ENCODE assay signal across 27 cellular contexts in genomic region chr12:88037770-88038169, GRCh38. TPM values are rescaled to one million over a fixed set of nuclear protein-coding genes. Genes with fewer than 3 reads are reported as not detected.
A peak's percentile ranks its signal among the peaks of the same experiment; 100 is the strongest.
DNase-seq lines count a peak whose midpoint lies in the region; ATAC-seq, FAIRE-seq and TF ChIP-seq lines count a peak whose summit lies in the region.
"Had no signal": no experiment of that assay in that cellular context is flagged by ENCODE, and none has a peak within 500 bp of the region (broad histone marks: within the 10 kb centered on the region; RNA-seq: fewer than 3 reads in every experiment).

No MANE protein-coding gene starts in this region.

- H3K9me3 ChIP-seq in HepG2 (ENCODE audit: low read length) (no peaks in the 10 kb centered on the region), right lobe of liver (no peaks in the 10 kb centered on the region), K562 (replicated peaks; ENCODE audit: control insufficient read depth, insufficient read depth, low read depth, low read length) (no peaks in the 10 kb centered on the region), left lung (no peaks in the 10 kb centered on the region)
- H3K9me3 ChIP-seq: adrenal gland, colonic mucosa, upper lobe of left lung had no signal

- DNase-seq in HepG2 (ENCODE audit: low spot score) = no peak
- no peak for DNase-seq in right lobe of liver
- DNase-seq in NB4 (ENCODE audit: low read depth) = no peak
- no peak for DNase-seq in K562 (ENCODE audit: extremely low read depth in 1 of 4, low spot score in 3 of 4)
- DNase-seq in left lung = no peak
- no peak for DNase-seq in AG08395 (ENCODE audit: low spot score)
- DNase-seq in GM20000 (ENCODE audit: low spot score) = no peak
- no peak for DNase-seq in central memory CD4-positive, alpha-beta T cell
- DNase-seq: activated CD4-positive, alpha-beta T cell treated with anti-CD3 and anti-CD28 coated beads, Interleukin-2, amount 10 ng/mL, durations not matched to agents 7 days and 5 days; activated effector memory CD4-positive, alpha-beta T cell treated with Interleukin-2 at 50 U/mL for 16 hours; adrenal gland; brain microvascular endothelial cell; CD4-positive, alpha-beta T cell; colonic mucosa; glutamatergic neuron; left colon; NCI-H187; NCI-H2227 treated with DMSO at 0.1 percent for 48 hours; NCI-H748 treated with DMSO at 0.1 percent for 48 hours; posterior cingulate gyrus; stimulated activated CD8-positive, alpha-beta memory T cell treated with anti-CD3 and anti-CD28 coated beads, Interleukin-4, amount 100 ng/mL, for 48 hours; upper lobe of left lung had no signal

- in situ Hi-C loops in HepG2 (cut with HindIII; ENCODE audit: extremely low pct_ligation_motif_present, low pct_unique_long_range_greater_than_20kb) (no loop called here), K562 (cut with MboI) (no loop called here)

- H3K79me2 ChIP-seq in HepG2 (ENCODE audit: insufficient read depth, low read length) (peaks cover 29% of the 10 kb centered on the region), K562 (ENCODE audit: control insufficient read depth, insufficient read depth, low read length) (peaks cover 74% of the 10 kb centered on the region)

- TF ChIP-seq CTCF in HepG2 (CRISPR knock-in tag; IDR thresholded peaks at IDR 0.05) = no peak
- TF ChIP-seq CTCF in right lobe of liver (IDR thresholded peaks at IDR 0.05) = no peak
- no peak for TF ChIP-seq CTCF in NB4 (IDR thresholded peaks at IDR 0.05; ENCODE audit: low read depth, low read length)
- no peak for TF ChIP-seq CTCF in K562 (IDR thresholded peaks at IDR 0.05 in 2 of 3, conservative IDR thresholded peaks at IDR 0.05 in 1 of 3; ENCODE audit: insufficient read depth in 2 of 3, low read depth in 1 of 3, low read length in 3 of 3)
- TF ChIP-seq CTCF in left lung (IDR thresholded peaks at IDR 0.05) = no peak
- no peak for TF ChIP-seq CTCF in GM20000 (IDR thresholded peaks at IDR 0.05; ENCODE audit: extremely low read depth, missing control alignments)

- ATAC-seq in HepG2 (no peak), right lobe of liver (no peak), K562 (no peak), left lung (no peak)
- ATAC-seq: left colon, sciatic nerve had no signal

- TF ChIP-seq POLR2A in HepG2 (IDR thresholded peaks at IDR 0.05; ENCODE audit: insufficient read depth in 1 of 2, low read depth in 2 of 2, low read length in 2 of 2) = no peak
- no peak for TF ChIP-seq POLR2A in right lobe of liver (IDR thresholded peaks at IDR 0.05)
- TF ChIP-seq POLR2A in NB4 (IDR thresholded peaks at IDR 0.05; ENCODE audit: extremely low read depth, insufficient read length) = no peak
- TF ChIP-seq POLR2A in K562 (conservative IDR thresholded peaks at IDR 0.05) = no peak

- H3K4me3 ChIP-seq in HepG2 (replicated peaks in 1 of 3; ENCODE audit: insufficient read depth in 1 of 3, low read depth in 2 of 3, low read length in 3 of 3) (no peak overlapping the region; a peak in 1 of 6 replicates), right lobe of liver (no peak overlapping the region), NB4 (ENCODE audit: low read depth, low read length) (peak overlapping the region; percentile 95), K562 (peak overlapping the region; percentile 59; the same call in 1 of the 2 replicates), left lung (no peak overlapping the region)
- H3K4me3 ChIP-seq: adrenal gland, colonic mucosa, upper lobe of left lung had no signal

- H3K27ac ChIP-seq in HepG2 (ENCODE audit: extremely low read length, insufficient read depth, low read length) (no peak overlapping the region), right lobe of liver (no peak overlapping the region), K562 (ENCODE audit: extremely low read depth, low read depth, low read length) (no peak overlapping the region), left lung (no peak overlapping the region)
- H3K27ac ChIP-seq: adrenal gland, brain microvascular endothelial cell, colonic mucosa, upper lobe of left lung, VCaP had no signal

- H2AFZ ChIP-seq in HepG2 (ENCODE audit: low read length) (no peak overlapping the region), K562 (ENCODE audit: low read depth, low read length) (no peak overlapping the region)

- no peaks in the 10 kb centered on the region; a peak in 1 of 5 replicates for H3K27me3 ChIP-seq in HepG2 (ENCODE audit: control insufficient read depth in 1 of 2, insufficient read depth in 2 of 2, low read length in 2 of 2)
- no peaks in the 10 kb centered on the region for H3K27me3 ChIP-seq in right lobe of liver
- H3K27me3 ChIP-seq in K562 (ENCODE audit: control insufficient read depth in 2 of 2, insufficient read depth in 2 of 2, low read length in 2 of 2) = no peaks in the 10 kb centered on the region
- no peaks in the 10 kb centered on the region for H3K27me3 ChIP-seq in left lung
- H3K27me3 ChIP-seq: adrenal gland, brain microvascular endothelial cell, colonic mucosa, upper lobe of left lung had no signal

- H3K4me2 ChIP-seq in HepG2 (ENCODE audit: low read depth, low read length) (peak overlapping the region; percentile 83), K562 (ENCODE audit: insufficient read depth, low read length) (0 out of 2 replicates have a peak overlapping the region, but pooled peaks have one; percentile 82)

- H4K20me1 ChIP-seq in HepG2 (ENCODE audit: insufficient read depth, low read length) = no peaks in the 10 kb centered on the region
- no peaks in the 10 kb centered on the region for H4K20me1 ChIP-seq in K562 (replicated peaks; ENCODE audit: control insufficient read depth, insufficient read depth, low read length)

- no peak for TF ChIP-seq RAD21 in HepG2 (CRISPR knock-in tag; IDR thresholded peaks at IDR 0.05)
- no peak for TF ChIP-seq RAD21 in K562 (CRISPR knock-in tag; conservative IDR thresholded peaks at IDR 0.05 in 1 of 2, IDR thresholded peaks at IDR 0.05 in 1 of 2)

- H3K36me3 ChIP-seq in HepG2 (replicated peaks in 1 of 2; ENCODE audit: control insufficient read depth in 1 of 2, insufficient read depth in 2 of 2, low read length in 2 of 2) = peaks cover 0 to 3% of the 10 kb centered on the region in 2 experiments; a peak in 1 of 5 replicates
- no peaks in the 10 kb centered on the region for H3K36me3 ChIP-seq in right lobe of liver
- peaks cover 58% of the 10 kb centered on the region for H3K36me3 ChIP-seq in K562 (ENCODE audit: control insufficient read depth, insufficient read depth, low read length)
- no peaks in the 10 kb centered on the region for H3K36me3 ChIP-seq in left lung
- H3K36me3 ChIP-seq: adrenal gland, brain microvascular endothelial cell, colonic mucosa, upper lobe of left lung had no signal

- no peak for FAIRE-seq in HepG2 (lab: Jason Lieb, UNC)
- no peak for FAIRE-seq in K562 (lab: Jason Lieb, UNC)

- H3K9me1 ChIP-seq in K562 (ENCODE audit: control insufficient read depth, insufficient read depth, low read length) = no peaks in the 10 kb centered on the region

- WGBS in HepG2 (ENCODE audit: low lambda C conversion rate) = 64% methylated on average over 1 of the region's 1 CpG
- 61% methylated on average over 1 of the region's 1 CpG for WGBS in right lobe of liver (ENCODE audit: insufficient coverage, low coverage, low lambda C conversion rate, missing lambda C conversion rate)
- WGBS in K562 (ENCODE audit: insufficient coverage, low coverage, missing lambda C conversion rate) = 64% methylated on average over 1 of the region's 1 CpG

- CTCF ChIA-PET in HepG2 (lab: Yijun Ruan, JAX; ENCODE audit: low intra/inter-chr PET ratio, low total read pairs) = no interaction called here
- CTCF ChIA-PET in K562 (lab: Yijun Ruan, JAX; ENCODE audit: low intra/inter-chr PET ratio) = no interaction called here

- POLR2A ChIA-PET in HepG2 (lab: Yijun Ruan, JAX) (no interaction called here), K562 (lab: Yijun Ruan, JAX) (interaction anchor here (1.9 kb wide), 1 partner anchor 15 kb away, joined by 6 read pairs; no protein-coding TSS in a partner anchor)

- H3K4me1 ChIP-seq in HepG2 (ENCODE audit: insufficient read depth, low read length) = peaks cover 31% of the 10 kb centered on the region
- H3K4me1 ChIP-seq in right lobe of liver = peaks cover 0 to 19% (median 0%) of the 10 kb centered on the region in 4 donors
- H3K4me1 ChIP-seq in K562 (replicated peaks in 1 of 2; ENCODE audit: control insufficient read depth in 2 of 2, insufficient read depth in 2 of 2, low read length in 2 of 2) = peaks cover 0 to 19% of the 10 kb centered on the region in 2 experiments; a peak in 2 of 5 replicates
- peaks cover 9 to 18% of the 10 kb centered on the region in 2 donors for H3K4me1 ChIP-seq in left lung

- H3K9ac ChIP-seq in HepG2 (ENCODE audit: insufficient read depth, low read depth, low read length) (no peak overlapping the region), K562 (ENCODE audit: insufficient read depth in 1 of 2, low read depth in 2 of 2, low read length in 2 of 2) (no peak overlapping the region)

- TF ChIP-seq EP300 in HepG2 (IDR thresholded peaks at IDR 0.05; ENCODE audit: low read depth in 2 of 2, low read length in 2 of 2) (no peak), HepG2 (CRISPR knock-in tag; IDR thresholded peaks at IDR 0.05; ENCODE audit: borderline replicate concordance) (no peak), K562 (IDR thresholded peaks at IDR 0.05; ENCODE audit: low read length) (no peak)

- BruUV-seq in HepG2 (replicated peaks; lab: Mats Ljungman, UMichigan) (no TSS peak), K562 (replicated peaks; lab: Mats Ljungman, UMichigan) (no TSS peak)

- intact Hi-C loops in HepG2 (cut with micrococcal nuclease; ENCODE audit: unreplicated experiment) (loop anchor here (5.0 kb wide), 1 partner anchor 105 kb away; the partner anchor contains the start of genes CEP290 and TMTC3), right lobe of liver (cut with DNase I) (no loop called here), K562 (cut with micrococcal nuclease) (no loop called here), left lung (cut with DNase I) (no loop called here)

RNA-seq across cellular contexts. Expression of gene C12orf50, which starts 8.6 kb away (rescaled TPM):
- total RNA-seq in HepG2 (2016; rRNA removed; fragmentation: Illumina TruSeq; extraction: Trizol) (not detected in 2 replicates), right lobe of liver (not detected), K562 (2014; rRNA removed) (not detected in 2 replicates), K562 (2014; rRNA removed; fragmentation: Illumina TruSeq; extraction: Trizol) (0.11 TPM in 1 of 2 replicates, not detected in the other), K562 (2015; rRNA removed; fragmentation: Illumina TruSeq; extraction: Trizol) (0.08 and 0.14 TPM in 2 replicates), K562 (2021) (not detected in 2 replicates), left lung (under 1 TPM in 1 of 2 donors, not detected in 1; 0.12 TPM)
- total RNA-seq in HepG2 (2016; cell fraction: cytosol; rRNA removed; fragmentation: Illumina TruSeq; extraction: Trizol; ENCODE audit: low read depth) = not detected in 2 replicates
- total RNA-seq in HepG2 (2016; cell fraction: insoluble cytoplasmic fraction; rRNA removed; fragmentation: Illumina TruSeq; extraction: Trizol) = 0.06 TPM in 1 of 2 replicates, not detected in the other
- total RNA-seq in HepG2 (2016; cell fraction: membrane; rRNA removed; fragmentation: Illumina TruSeq; extraction: Trizol) = not detected in 2 replicates
- total RNA-seq in HepG2 (2016; cell fraction: nucleus; rRNA removed; fragmentation: Illumina TruSeq; extraction: Trizol) = not detected in 2 replicates
- polyA plus RNA-seq in HepG2 (2011; rRNA removed) (0.13 TPM in 1 of 2 replicates, not detected in the other), K562 (2011; rRNA removed) (0.09 TPM in 1 of 2 replicates, not detected in the other), K562 (2014; fragmentation: Illumina TruSeq; extraction: Trizol) (0.07 TPM in 1 of 2 replicates, not detected in the other), K562 (2014; fragmentation: Nextera tagmentation; extraction: Ambion mirVana) (not detected), K562 (2014; rRNA removed) (not detected in 2 replicates)
- polyA plus RNA-seq in HepG2 (2011; cell fraction: cytosol; rRNA removed) = not detected in 2 replicates
- not detected in 2 replicates for polyA plus RNA-seq in HepG2 (2011; cell fraction: nucleus; rRNA removed)
- polyA plus RNA-seq in HepG2 (2012) = not detected in 2 replicates
- not detected in 2 replicates for polyA plus RNA-seq in HepG2 (2016; cell fraction: cytosol; fragmentation: Illumina TruSeq; extraction: Trizol; ENCODE audit: low read depth)
- polyA plus RNA-seq in HepG2 (2016; cell fraction: insoluble cytoplasmic fraction; fragmentation: Illumina TruSeq; extraction: Trizol; ENCODE audit: low read depth) = not detected in 2 replicates
- polyA plus RNA-seq in HepG2 (2016; cell fraction: membrane; fragmentation: Illumina TruSeq; extraction: Trizol; ENCODE audit: low read depth) = not detected in 2 replicates
- not detected in 2 replicates for polyA plus RNA-seq in HepG2 (2016; cell fraction: nucleus; fragmentation: Illumina TruSeq; extraction: Trizol; ENCODE audit: insufficient read depth, low read depth)
- not detected in 2 replicates for polyA minus RNA-seq in HepG2 (2011; rRNA and poly(A)+ RNA removed; ENCODE audit: low replicate concordance)
- polyA minus RNA-seq in HepG2 (2011; cell fraction: cytosol; rRNA and poly(A)+ RNA removed) = not detected in 2 replicates
- not detected in 2 replicates for polyA minus RNA-seq in HepG2 (2011; cell fraction: nucleus; rRNA and poly(A)+ RNA removed)
- total RNA-seq in K562 (2011; cell fraction: chromatin; rRNA removed; ENCODE audit: low replicate concordance) = 0.11 TPM in 1 of 2 replicates, not detected in the other
- not detected in 2 replicates for total RNA-seq in K562 (2011; cell fraction: nucleolus; rRNA removed)
- 0.22 TPM in 1 of 2 replicates, not detected in the other for total RNA-seq in K562 (2011; cell fraction: nucleoplasm; rRNA removed)
- polyA plus RNA-seq in K562 (2011; cell fraction: cytosol; rRNA removed) = 0.09 TPM in 1 of 2 replicates, not detected in the other
- 0.03 and 0.15 TPM in 2 replicates for polyA plus RNA-seq in K562 (2011; cell fraction: nucleus; rRNA removed)
- 0.05 TPM in 1 of 2 replicates, not detected in the other for polyA plus RNA-seq in K562 (2012)
- polyA minus RNA-seq in K562 (2011; rRNA and poly(A)+ RNA removed) = 0.06 and 0.07 TPM in 2 replicates
- not detected in 2 replicates for polyA minus RNA-seq in K562 (2011; cell fraction: cytosol; rRNA and poly(A)+ RNA removed)
- polyA minus RNA-seq in K562 (2011; cell fraction: nucleus; rRNA and poly(A)+ RNA removed) = 0.11 TPM in 1 of 2 replicates, not detected in the other
- total RNA-seq: activated CD4-positive, alpha-beta T cell treated with anti-CD3 and anti-CD28 coated beads, Interleukin-2, amount 10 ng/mL, durations not matched to agents 7 days and 5 days; G401; H4; left colon had no signal
- polyA plus RNA-seq: AG04450 had no signal

Comparison
In these comparisons a context has a peak if more than half of its experiments do, and no peak if none do; other contexts are left out.
1. H3K4me3 ChIP-seq: peak in NB4 (single experiment) and K562 (single experiment); none in HepG2 (0 of 3), right lobe of liver (0 of 3) and left lung (0 of 2).
2. Of the 241 proteins assayed by ChIP-seq in both HepG2 and K562: peak only in HepG2: none; only in K562: MEIS2; in both: none; in neither: 238; mixed calls (peak in some experiments, not most) for 2.